In genomic region chr3:184381261-184382224, GRCh38 we compare ENCODE assay signal across 1 cellular context.
TF ChIP-seq lines count a peak whose summit lies in the region.

No MANE protein-coding gene starts in this region.

TF ChIP-seq in H1, 55 proteins besides CTCF, POLR2A, EP300 and RAD21:
- TF ChIP-seq SIRT6 (IDR thresholded peaks at IDR 0.05; ENCODE audit: low read length), result no peak
- no peak for TF ChIP-seq CREB1 (IDR thresholded peaks at IDR 0.05)
- TF ChIP-seq MAX (IDR thresholded peaks at IDR 0.05), result peak; percentile 85
- peak; percentile 80; the same call in 1 of the 2 replicates for TF ChIP-seq SUZ12 (IDR thresholded peaks at IDR 0.05; ENCODE audit: low read length)
- 0 out of 2 replicates have a peak, but pooled peaks have one; percentile 43 for TF ChIP-seq RBBP5 (IDR thresholded peaks at IDR 0.05; ENCODE audit: borderline replicate concordance, low read depth, low read length)
- TF ChIP-seq KDM4A (IDR thresholded peaks at IDR 0.05; ENCODE audit: low read depth, low read length, severe bottlenecking), result peak; percentile 48
- peak; percentile 84 for TF ChIP-seq KDM1A (IDR thresholded peaks at IDR 0.05; ENCODE audit: borderline replicate concordance, low read length)
- no peak for TF ChIP-seq ATF2 (IDR thresholded peaks at IDR 0.05; ENCODE audit: low read length)
- TF ChIP-seq CEBPB (IDR thresholded peaks at IDR 0.05; ENCODE audit: low read depth, low read length), result no peak
- TF ChIP-seq E2F6 (IDR thresholded peaks at IDR 0.05), result peak; percentile 64
- TF ChIP-seq POU5F1 (IDR thresholded peaks at IDR 0.05; ENCODE audit: low read depth, low read length), result no peak
- TF ChIP-seq GABPA (IDR thresholded peaks at IDR 0.05; ENCODE audit: borderline replicate concordance, insufficient read depth, low read length), result peak; percentile 18; the same call in 1 of the 2 replicates
- TF ChIP-seq RNF2 (IDR thresholded peaks at IDR 0.05; ENCODE audit: borderline replicate concordance, low read depth, low read length, missing control alignments, poor library complexity, severe bottlenecking), result peak; percentile 46
- peak; percentile 88 for TF ChIP-seq EZH2 (IDR thresholded peaks at IDR 0.05; ENCODE audit: low read depth, low read length, severe bottlenecking)
- no peak for TF ChIP-seq FOSL1 (IDR thresholded peaks at IDR 0.05; ENCODE audit: insufficient read depth, low read depth, low read length)
- no peak for TF ChIP-seq KDM5A (IDR thresholded peaks at IDR 0.05; ENCODE audit: low read length)
- no peak for TF ChIP-seq SIX5 (IDR thresholded peaks at IDR 0.05; ENCODE audit: low read depth, low read length)
TF ChIP-seq in H1: peak in this region for 9.
